In genomic region chr6:82264321-82264720, GRCh38 we compare ENCODE assay signal across 22 cellular contexts.
"Had no signal": no experiment of that assay in that cellular context is flagged by ENCODE, and none has a peak within 500 bp of the region (broad histone marks: within the 10 kb centered on the region; RNA-seq: fewer than 3 reads in every experiment).

No MANE protein-coding gene starts in this region.

- H3K4me1 ChIP-seq: colonic mucosa, gastrocnemius medialis, lower lobe of right lung had no signal

- H3K36me3 Mint-ChIP-seq: naive B cell had no signal

- H3K27ac Mint-ChIP-seq: dendritic cell treated with granulocyte-macrophage colony-stimulating factor and Interleukin-4, amounts not matched to agents 40 ng/mL and 50 ng/mL, for 4 days; effector memory CD8-positive, alpha-beta T cell; endodermal cell; naive B cell had no signal

- ATAC-seq: effector memory CD8-positive, alpha-beta T cell; esophagus mucosa; gastrocnemius medialis; heart right ventricle; left cardiac atrium; left lung; left ventricle myocardium superior; lower lobe of right lung had no signal

- H3K4me3 ChIP-seq: colonic mucosa, esophagus squamous epithelium, gastrocnemius medialis, heart right ventricle, left lung, lower lobe of right lung had no signal

- H3K4me3 Mint-ChIP-seq: dendritic cell treated with granulocyte-macrophage colony-stimulating factor and Interleukin-4, amounts not matched to agents 40 ng/mL and 50 ng/mL, for 4 days; effector memory CD8-positive, alpha-beta T cell; endodermal cell; naive B cell had no signal

- H3K9me3 Mint-ChIP-seq: dendritic cell treated with granulocyte-macrophage colony-stimulating factor and Interleukin-4, amounts not matched to agents 40 ng/mL and 50 ng/mL, for 4 days; effector memory CD8-positive, alpha-beta T cell; endodermal cell; naive B cell had no signal

- DNase-seq: colonic mucosa; cortex of kidney; effector CD8-positive, alpha-beta T cell; effector memory CD8-positive, alpha-beta T cell; endodermal cell; erythroblast; esophagus squamous epithelium; foreskin fibroblast; foreskin melanocyte; gastrocnemius medialis; glutamatergic neuron; heart right ventricle; left cardiac atrium; left lung; left ventricle myocardium superior; lower lobe of right lung; mesenchymal stem cell; midbrain; naive B cell had no signal

- H3K27ac ChIP-seq: colonic mucosa, epithelial cell of prostate, esophagus squamous epithelium, gastrocnemius medialis, heart right ventricle, left lung, lower lobe of right lung had no signal

- H3K36me3 ChIP-seq: colonic mucosa, esophagus squamous epithelium, gastrocnemius medialis, heart right ventricle, left lung, lower lobe of right lung had no signal

- H3K4me1 Mint-ChIP-seq: naive B cell had no signal

- H3K9me3 ChIP-seq: colonic mucosa, esophagus squamous epithelium, gastrocnemius medialis, heart right ventricle, left lung, lower lobe of right lung had no signal

- H3K27me3 ChIP-seq: colonic mucosa, esophagus squamous epithelium, gastrocnemius medialis, heart right ventricle, left lung had no signal

- H3K27me3 Mint-ChIP-seq: dendritic cell treated with granulocyte-macrophage colony-stimulating factor and Interleukin-4, amounts not matched to agents 40 ng/mL and 50 ng/mL, for 4 days had no signal
